In genomic region chr17:29412780-29413565, GRCh38 we compare ENCODE assay signal across 11 cellular contexts. TPM values are rescaled to one million over a fixed set of nuclear protein-coding genes. Genes with fewer than 3 reads are reported as not detected.
A peak's percentile ranks its signal among the peaks of the same experiment; 100 is the strongest.
DNase-seq lines count a peak whose midpoint lies in the region; ATAC-seq and TF ChIP-seq lines count a peak whose summit lies in the region.
"Had no signal": no experiment of that assay in that cellular context is flagged by ENCODE, and none has a peak within 500 bp of the region (broad histone marks: within the 10 kb centered on the region; RNA-seq: fewer than 3 reads in every experiment).

No MANE protein-coding gene starts in this region.

- DNase-seq in activated T-cell treated with anti-CD3 and anti-CD28 coated beads, Interleukin-2, amount 50 U/mL, for 4 hours = no peak
- DNase-seq in activated T-cell treated with anti-CD3 and anti-CD28 coated beads, Interleukin-2, amount 50 U/mL, for 48 hours = no peak
- DNase-seq in RKO (ENCODE audit: low spot score) (peak; percentile 70), epithelial cell of prostate (ENCODE audit: low read depth, low spot score) (peak; percentile 3), smooth muscle cell (lab: John Stamatoyannopoulos, UW; ENCODE audit: unreplicated experiment) (no peak), NCI-H187 treated with DMSO at 0.1 percent for 48 hours (lab: John Stamatoyannopoulos, UW) (no peak), NCI-H510A treated with DMSO at 0.1 percent for 48 hours (lab: John Stamatoyannopoulos, UW) (no peak), GM20000 (ENCODE audit: low spot score) (no peak)
- DNase-seq: CD8-positive, alpha-beta memory T cell; hippocampal formation; stomach had no signal

- H3K36me3 ChIP-seq in smooth muscle cell (ENCODE audit: low read depth) = no peaks in the 10 kb centered on the region

- no peak overlapping the region for H3K4me3 ChIP-seq in smooth muscle cell
- H3K4me3 ChIP-seq: stomach had no signal

- no peaks in the 10 kb centered on the region for H3K27me3 Mint-ChIP-seq in activated T-cell treated with anti-CD3 and anti-CD28 coated beads, Interleukin-2, amount 50 U/mL, for 4 hours (ENCODE audit: low read depth)
- H3K27me3 Mint-ChIP-seq: CD8-positive, alpha-beta memory T cell had no signal

- H3K4me2 ChIP-seq in smooth muscle cell = peak overlapping the region; percentile 45

- H4K20me1 ChIP-seq in smooth muscle cell (ENCODE audit: low read depth) = peaks cover 99% of the 10 kb centered on the region

- H3K27me3 ChIP-seq in smooth muscle cell (ENCODE audit: low read depth) = no peaks in the 10 kb centered on the region
- H3K27me3 ChIP-seq: stomach had no signal

- 51% methylated on average over 7 of the region's 7 CpGs for WGBS in smooth muscle cell (ENCODE audit: low lambda C conversion rate)

- H3K9me3 Mint-ChIP-seq in activated T-cell treated with anti-CD3 and anti-CD28 coated beads, Interleukin-2, amount 50 U/mL, for 4 hours = no peaks in the 10 kb centered on the region
- H3K9me3 Mint-ChIP-seq: CD8-positive, alpha-beta memory T cell had no signal

- H3K79me2 ChIP-seq in smooth muscle cell (ENCODE audit: low read depth) = peaks cover 96% of the 10 kb centered on the region

- H3K9me3 ChIP-seq in smooth muscle cell (replicated peaks; ENCODE audit: low read depth) = no peaks in the 10 kb centered on the region
- H3K9me3 ChIP-seq: stomach had no signal

- peaks cover 6% of the 10 kb centered on the region for H3K36me3 Mint-ChIP-seq in activated T-cell treated with anti-CD3 and anti-CD28 coated beads, Interleukin-2, amount 50 U/mL, for 4 hours (ENCODE audit: insufficient read depth)

- peaks cover 5% of the 10 kb centered on the region for H3F3A ChIP-seq in smooth muscle cell (ENCODE audit: low read depth)

- H3K4me1 ChIP-seq in smooth muscle cell (ENCODE audit: low read depth) = peaks cover 3% of the 10 kb centered on the region

- TF ChIP-seq CTCF in smooth muscle cell (IDR thresholded peaks at IDR 0.05; ENCODE audit: borderline replicate concordance, insufficient read depth, poor library complexity, severe bottlenecking) (no peak), GM20000 (IDR thresholded peaks at IDR 0.05; ENCODE audit: extremely low read depth, missing control alignments) (no peak)

- H3K4me1 Mint-ChIP-seq in activated T-cell treated with anti-CD3 and anti-CD28 coated beads, Interleukin-2, amount 50 U/mL, for 4 hours (ENCODE audit: low read depth) = peaks cover 22% of the 10 kb centered on the region

- H2AFZ ChIP-seq in smooth muscle cell (ENCODE audit: low read depth) = no peak overlapping the region

- peak; percentile 34 to 65 for ATAC-seq in activated T-cell treated with anti-CD3 and anti-CD28 coated beads, Interleukin-2, amount 50 U/mL, for 4 hours

- H3K27ac ChIP-seq in epithelial cell of prostate (peak overlapping the region; percentile 50), smooth muscle cell (ENCODE audit: low read depth) (peak overlapping the region; percentile 81)

- no peak overlapping the region for H3K9ac ChIP-seq in smooth muscle cell (ENCODE audit: low read depth)

- H3K4me3 Mint-ChIP-seq in activated T-cell treated with anti-CD3 and anti-CD28 coated beads, Interleukin-2, amount 50 U/mL, for 4 hours = no peak overlapping the region
- H3K4me3 Mint-ChIP-seq: CD8-positive, alpha-beta memory T cell had no signal

RNA-seq across cellular contexts. Expression of gene TAOK1, which starts 22.8 kb away (rescaled TPM):
- 10 to 100 TPM; 35.6 to 42.4 (median 37.4) TPM for total RNA-seq in activated T-cell treated with anti-CD3 and anti-CD28 coated beads, Interleukin-2, amount 50 U/mL, for 4 hours
- 58.7 and 76.8 TPM in 2 replicates for total RNA-seq in smooth muscle cell
- polyA plus RNA-seq in smooth muscle cell = 4.7 and 4.9 TPM in 2 replicates

Comparison
In these comparisons a context has a peak if more than half of its experiments do, and no peak if none do; other contexts are left out.
1. DNase-seq: peak in RKO (single experiment) and epithelial cell of prostate (single experiment); none in activated T-cell treated with anti-CD3 and anti-CD28 coated beads, Interleukin-2, amount 50 U/mL, for 4 hours (single experiment), activated T-cell treated with anti-CD3 and anti-CD28 coated beads, Interleukin-2, amount 50 U/mL, for 48 hours (0 of 2), smooth muscle cell (single experiment), NCI-H187 treated with DMSO at 0.1 percent for 48 hours (single experiment), NCI-H510A treated with DMSO at 0.1 percent for 48 hours (single experiment) and GM20000 (single experiment).